1 cellular context compared by ENCODE assay signal in genomic region chr3:71392277-71392676, GRCh38.
TF ChIP-seq lines count a peak whose summit lies in the region.

No MANE protein-coding gene starts in this region.

TF ChIP-seq in GM12878, 131 proteins besides CTCF, POLR2A, EP300 and RAD21 (continued from another document and continues in another):
- TF ChIP-seq ATF2 (IDR thresholded peaks at IDR 0.05; ENCODE audit: low read length) (peak; percentile 92), HSF1 (IDR thresholded peaks at IDR 0.05; ENCODE audit: low read depth, low read length) (no peak), FOS (IDR thresholded peaks at IDR 0.05; ENCODE audit: borderline replicate concordance, extremely low read depth, insufficient read length) (no peak), RFX5 (IDR thresholded peaks at IDR 0.05; ENCODE audit: low read depth, low read length) (no peak), DPF2 (IDR thresholded peaks at IDR 0.05) (peak; percentile 80), NR2C2 (IDR thresholded peaks at IDR 0.05; ENCODE audit: borderline replicate concordance, control insufficient read depth, insufficient read length, low read depth) (no peak), HDAC6 (IDR thresholded peaks at IDR 0.05; ENCODE audit: unreplicated experiment) (no peak), STAT1 (conservative IDR thresholded peaks at IDR 0.05) (no peak), MXI1 (IDR thresholded peaks at IDR 0.05; ENCODE audit: low read depth, low read length) (no peak; the same call in 1 of the 2 replicates), SP1 (IDR thresholded peaks at IDR 0.05; ENCODE audit: low read depth, low read length) (no peak), TARDBP (IDR thresholded peaks at IDR 0.05; ENCODE audit: borderline replicate concordance) (no peak), ZNF622 (IDR thresholded peaks at IDR 0.05) (no peak), TBL1XR1 (IDR thresholded peaks at IDR 0.05; ENCODE audit: low read depth, low read length) (no peak), HCFC1 (IDR thresholded peaks at IDR 0.05; ENCODE audit: low read length) (no peak), ATF7 (IDR thresholded peaks at IDR 0.05; ENCODE audit: low read depth) (peak; percentile 92), BRCA1 (IDR thresholded peaks at IDR 0.05; ENCODE audit: low read depth, low read length) (no peak), HDAC2 (IDR thresholded peaks at IDR 0.05) (no peak), NR2C1 (IDR thresholded peaks at IDR 0.05) (no peak), NR2F1 (conservative IDR thresholded peaks at IDR 0.05) (peak; percentile 75), KLF5 (IDR thresholded peaks at IDR 0.05; ENCODE audit: partially characterized antibody) (no peak), ESRRA (IDR thresholded peaks at IDR 0.05; ENCODE audit: low read length) (no peak), BCLAF1 (IDR thresholded peaks at IDR 0.05) (no peak), CEBPB (IDR thresholded peaks at IDR 0.05; ENCODE audit: borderline replicate concordance in 1 of 2, low read depth in 2 of 2, low read length in 2 of 2) (peak in 1 of 2 experiments; percentile 34; a peak in 1 of 4 replicates), POU2F2 (IDR thresholded peaks at IDR 0.05; ENCODE audit: borderline replicate concordance, low read depth, low read length) (0 out of 3 replicates have a peak, but pooled peaks have one; percentile 23), EED (IDR thresholded peaks at IDR 0.05; ENCODE audit: low read depth) (no peak), MTA3 (IDR thresholded peaks at IDR 0.05; ENCODE audit: borderline replicate concordance, low read length) (peak; percentile 20; the same call in 1 of the 2 replicates), SUZ12 (IDR thresholded peaks at IDR 0.05; ENCODE audit: unreplicated experiment) (no peak), YBX1 (IDR thresholded peaks at IDR 0.05) (no peak), IKZF1 (conservative IDR thresholded peaks at IDR 0.05) (peak; percentile 53), ZBED1 (IDR thresholded peaks at IDR 0.05; ENCODE audit: borderline replicate concordance) (peak; percentile 45; the same call in 1 of the 2 replicates), ZNF217 (IDR thresholded peaks at IDR 0.05) (peak; percentile 88), TCF7 (IDR thresholded peaks at IDR 0.05; ENCODE audit: borderline replicate concordance) (no peak), RB1 (IDR thresholded peaks at IDR 0.05; ENCODE audit: borderline replicate concordance) (no peak), ZSCAN29 (IDR thresholded peaks at IDR 0.05) (no peak), NFYA (IDR thresholded peaks at IDR 0.05; ENCODE audit: borderline replicate concordance, low read depth, low read length) (no peak), NFXL1 (IDR thresholded peaks at IDR 0.05; ENCODE audit: borderline replicate concordance) (no peak), HDGF (IDR thresholded peaks at IDR 0.05) (no peak), ZNF384 (IDR thresholded peaks at IDR 0.05; ENCODE audit: borderline replicate concordance, low read depth, low read length) (peak; percentile 18; the same call in 1 of the 2 replicates), ZNF592 (IDR thresholded peaks at IDR 0.05) (no peak), SIN3A (IDR thresholded peaks at IDR 0.05; ENCODE audit: low read depth, low read length) (no peak), MEF2A (IDR thresholded peaks at IDR 0.05; ENCODE audit: insufficient read depth, low read depth, low read length) (peak; percentile 91), GATAD2B (conservative IDR thresholded peaks at IDR 0.05; ENCODE audit: low read depth) (no peak), TAF1 (IDR thresholded peaks at IDR 0.05; ENCODE audit: borderline replicate concordance, low read depth, low read length) (no peak), PAX5 (IDR thresholded peaks at IDR 0.05; ENCODE audit: borderline replicate concordance, low read depth, low read length) (0 out of 2 replicates have a peak, but pooled peaks have one; percentile 12)
- TF ChIP-seq, protein P1, sequence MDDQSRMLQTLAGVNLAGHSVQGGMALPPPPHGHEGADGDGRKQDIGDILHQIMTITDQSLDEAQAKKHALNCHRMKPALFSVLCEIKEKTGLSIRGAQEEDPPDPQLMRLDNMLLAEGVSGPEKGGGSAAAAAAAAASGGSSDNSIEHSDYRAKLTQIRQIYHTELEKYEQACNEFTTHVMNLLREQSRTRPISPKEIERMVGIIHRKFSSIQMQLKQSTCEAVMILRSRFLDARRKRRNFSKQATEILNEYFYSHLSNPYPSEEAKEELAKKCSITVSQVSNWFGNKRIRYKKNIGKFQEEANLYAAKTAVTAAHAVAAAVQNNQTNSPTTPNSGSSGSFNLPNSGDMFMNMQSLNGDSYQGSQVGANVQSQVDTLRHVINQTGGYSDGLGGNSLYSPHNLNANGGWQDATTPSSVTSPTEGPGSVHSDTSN (IDR thresholded peaks at IDR 0.05; ENCODE audit: insufficient replicate concordance, low read depth, low read length), result no peak
- TF ChIP-seq, protein P2, sequence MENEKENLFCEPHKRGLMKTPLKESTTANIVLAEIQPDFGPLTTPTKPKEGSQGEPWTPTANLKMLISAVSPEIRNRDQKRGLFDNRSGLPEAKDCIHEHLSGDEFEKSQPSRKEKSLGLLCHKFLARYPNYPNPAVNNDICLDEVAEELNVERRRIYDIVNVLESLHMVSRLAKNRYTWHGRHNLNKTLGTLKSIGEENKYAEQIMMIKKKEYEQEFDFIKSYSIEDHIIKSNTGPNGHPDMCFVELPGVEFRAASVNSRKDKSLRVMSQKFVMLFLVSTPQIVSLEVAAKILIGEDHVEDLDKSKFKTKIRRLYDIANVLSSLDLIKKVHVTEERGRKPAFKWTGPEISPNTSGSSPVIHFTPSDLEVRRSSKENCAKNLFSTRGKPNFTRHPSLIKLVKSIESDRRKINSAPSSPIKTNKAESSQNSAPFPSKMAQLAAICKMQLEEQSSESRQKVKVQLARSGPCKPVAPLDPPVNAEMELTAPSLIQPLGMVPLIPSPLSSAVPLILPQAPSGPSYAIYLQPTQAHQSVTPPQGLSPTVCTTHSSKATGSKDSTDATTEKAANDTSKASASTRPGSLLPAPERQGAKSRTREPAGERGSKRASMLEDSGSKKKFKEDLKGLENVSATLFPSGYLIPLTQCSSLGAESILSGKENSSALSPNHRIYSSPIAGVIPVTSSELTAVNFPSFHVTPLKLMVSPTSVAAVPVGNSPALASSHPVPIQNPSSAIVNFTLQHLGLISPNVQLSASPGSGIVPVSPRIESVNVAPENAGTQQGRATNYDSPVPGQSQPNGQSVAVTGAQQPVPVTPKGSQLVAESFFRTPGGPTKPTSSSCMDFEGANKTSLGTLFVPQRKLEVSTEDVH (IDR thresholded peaks at IDR 0.05; ENCODE audit: low read depth, partially characterized antibody), result peak; percentile 44
- TF ChIP-seq, protein P3, sequence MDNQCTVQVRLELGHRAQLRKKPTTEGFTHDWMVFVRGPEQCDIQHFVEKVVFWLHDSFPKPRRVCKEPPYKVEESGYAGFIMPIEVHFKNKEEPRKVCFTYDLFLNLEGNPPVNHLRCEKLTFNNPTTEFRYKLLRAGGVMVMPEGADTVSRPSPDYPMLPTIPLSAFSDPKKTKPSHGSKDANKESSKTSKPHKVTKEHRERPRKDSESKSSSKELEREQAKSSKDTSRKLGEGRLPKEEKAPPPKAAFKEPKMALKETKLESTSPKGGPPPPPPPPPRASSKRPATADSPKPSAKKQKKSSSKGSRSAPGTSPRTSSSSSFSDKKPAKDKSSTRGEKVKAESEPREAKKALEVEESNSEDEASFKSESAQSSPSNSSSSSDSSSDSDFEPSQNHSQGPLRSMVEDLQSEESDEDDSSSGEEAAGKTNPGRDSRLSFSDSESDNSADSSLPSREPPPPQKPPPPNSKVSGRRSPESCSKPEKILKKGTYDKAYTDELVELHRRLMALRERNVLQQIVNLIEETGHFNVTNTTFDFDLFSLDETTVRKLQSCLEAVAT (IDR thresholded peaks at IDR 0.05), result no peak
- TF ChIP-seq, protein P4, sequence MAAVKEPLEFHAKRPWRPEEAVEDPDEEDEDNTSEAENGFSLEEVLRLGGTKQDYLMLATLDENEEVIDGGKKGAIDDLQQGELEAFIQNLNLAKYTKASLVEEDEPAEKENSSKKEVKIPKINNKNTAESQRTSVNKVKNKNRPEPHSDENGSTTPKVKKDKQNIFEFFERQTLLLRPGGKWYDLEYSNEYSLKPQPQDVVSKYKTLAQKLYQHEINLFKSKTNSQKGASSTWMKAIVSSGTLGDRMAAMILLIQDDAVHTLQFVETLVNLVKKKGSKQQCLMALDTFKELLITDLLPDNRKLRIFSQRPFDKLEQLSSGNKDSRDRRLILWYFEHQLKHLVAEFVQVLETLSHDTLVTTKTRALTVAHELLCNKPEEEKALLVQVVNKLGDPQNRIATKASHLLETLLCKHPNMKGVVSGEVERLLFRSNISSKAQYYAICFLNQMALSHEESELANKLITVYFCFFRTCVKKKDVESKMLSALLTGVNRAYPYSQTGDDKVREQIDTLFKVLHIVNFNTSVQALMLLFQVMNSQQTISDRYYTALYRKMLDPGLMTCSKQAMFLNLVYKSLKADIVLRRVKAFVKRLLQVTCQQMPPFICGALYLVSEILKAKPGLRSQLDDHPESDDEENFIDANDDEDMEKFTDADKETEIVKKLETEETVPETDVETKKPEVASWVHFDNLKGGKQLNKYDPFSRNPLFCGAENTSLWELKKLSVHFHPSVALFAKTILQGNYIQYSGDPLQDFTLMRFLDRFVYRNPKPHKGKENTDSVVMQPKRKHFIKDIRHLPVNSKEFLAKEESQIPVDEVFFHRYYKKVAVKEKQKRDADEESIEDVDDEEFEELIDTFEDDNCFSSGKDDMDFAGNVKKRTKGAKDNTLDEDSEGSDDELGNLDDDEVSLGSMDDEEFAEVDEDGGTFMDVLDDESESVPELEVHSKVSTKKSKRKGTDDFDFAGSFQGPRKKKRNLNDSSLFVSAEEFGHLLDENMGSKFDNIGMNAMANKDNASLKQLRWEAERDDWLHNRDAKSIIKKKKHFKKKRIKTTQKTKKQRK (IDR thresholded peaks at IDR 0.05; ENCODE audit: low read depth, low read length), result no peak
